24 cellular contexts compared by ENCODE assay signal in genomic region chr1:236536540-236536939, GRCh38. TPM values are rescaled to one million over a fixed set of nuclear protein-coding genes. Genes with fewer than 3 reads are reported as not detected.
DNase-seq lines count a peak whose midpoint lies in the region; ATAC-seq and TF ChIP-seq lines count a peak whose summit lies in the region.
"Had no signal": no experiment of that assay in that cellular context is flagged by ENCODE, and none has a peak within 500 bp of the region (broad histone marks: within the 10 kb centered on the region; RNA-seq: fewer than 3 reads in every experiment).

No MANE protein-coding gene starts in this region.

- H3K27me3 ChIP-seq in upper lobe of right lung: no peaks in the 10 kb centered on the region
- H3K27me3 ChIP-seq: right atrium auricular region, tibial nerve had no signal

- H3K27ac ChIP-seq in upper lobe of right lung: no peak overlapping the region
- H3K27ac ChIP-seq: GM23248, left ventricle myocardium inferior, right atrium auricular region, tibial nerve had no signal

- peak overlapping the region; percentile 22 for H3K27ac Mint-ChIP-seq in activated naive CD8-positive, alpha-beta T cell
- H3K27ac Mint-ChIP-seq in activated naive CD8-positive, alpha-beta T cell treated with anti-CD3 and anti-CD28 coated beads for 36 hours: no peak overlapping the region
- H3K27ac Mint-ChIP-seq in activated T-helper 17 cell treated with anti-CD3 and anti-CD28 coated beads, Interleukin-2, amount 50 U/mL, for 72 hours: peak overlapping the region; percentile 73
- H3K27ac Mint-ChIP-seq: activated CD8-positive, alpha-beta T cell treated with anti-CD3 and anti-CD28 coated beads for 36 hours; stimulated activated naive CD8-positive, alpha-beta T cell treated with anti-CD3 and anti-CD28 coated beads, Interleukin-15, Interleukin-2, amounts not matched to agents 100 ng/mL and 50 ng/mL, for 24 hours had no signal

- no peak for TF ChIP-seq CTCF in upper lobe of right lung (IDR thresholded peaks at IDR 0.05)

- H3K9me3 Mint-ChIP-seq in activated naive CD8-positive, alpha-beta T cell (ENCODE audit: low read depth): no peaks in the 10 kb centered on the region
- H3K9me3 Mint-ChIP-seq in activated naive CD8-positive, alpha-beta T cell treated with anti-CD3 and anti-CD28 coated beads for 36 hours: no peaks in the 10 kb centered on the region
- H3K9me3 Mint-ChIP-seq in activated T-helper 17 cell treated with anti-CD3 and anti-CD28 coated beads, Interleukin-2, amount 50 U/mL, for 72 hours: no peaks in the 10 kb centered on the region
- H3K9me3 Mint-ChIP-seq: activated CD8-positive, alpha-beta T cell treated with anti-CD3 and anti-CD28 coated beads for 36 hours; CD8-positive, alpha-beta memory T cell; mesothelial cell of epicardium; naive thymus-derived CD8-positive, alpha-beta T cell; stimulated activated naive CD8-positive, alpha-beta T cell treated with anti-CD3 and anti-CD28 coated beads, Interleukin-15, Interleukin-2, amounts not matched to agents 100 ng/mL and 50 ng/mL, for 24 hours had no signal

- ATAC-seq in activated T-helper 17 cell treated with anti-CD3 and anti-CD28 coated beads, Interleukin-2, amount 50 U/mL, for 72 hours (replicated peaks): no peak
- ATAC-seq in upper lobe of right lung (peak; percentile 22), HG02588 (IDR thresholded peaks at IDR 0.05; ENCODE audit: unreplicated experiment) (no peak), HG03520 (IDR thresholded peaks at IDR 0.05; ENCODE audit: unreplicated experiment) (no peak)
- ATAC-seq: activated CD8-positive, alpha-beta T cell treated with anti-CD3 and anti-CD28 coated beads for 36 hours; naive thymus-derived CD8-positive, alpha-beta T cell had no signal

- no peaks in the 10 kb centered on the region for H3K9me3 ChIP-seq in upper lobe of right lung
- H3K9me3 ChIP-seq: left ventricle myocardium inferior, right atrium auricular region, tibial nerve had no signal

- H3K4me1 ChIP-seq in upper lobe of right lung: peaks cover 6% of the 10 kb centered on the region

- H3K4me1 Mint-ChIP-seq in activated naive CD8-positive, alpha-beta T cell (ENCODE audit: low read depth): peaks cover 33% of the 10 kb centered on the region
- peaks cover 25% of the 10 kb centered on the region for H3K4me1 Mint-ChIP-seq in activated naive CD8-positive, alpha-beta T cell treated with anti-CD3 and anti-CD28 coated beads for 36 hours
- peaks cover 33% of the 10 kb centered on the region for H3K4me1 Mint-ChIP-seq in activated T-helper 17 cell treated with anti-CD3 and anti-CD28 coated beads, Interleukin-2, amount 50 U/mL, for 72 hours

- H3K36me3 ChIP-seq in upper lobe of right lung: peaks cover 60% of the 10 kb centered on the region

- H3K36me3 Mint-ChIP-seq in activated naive CD8-positive, alpha-beta T cell: peaks cover 7% of the 10 kb centered on the region
- H3K36me3 Mint-ChIP-seq in activated naive CD8-positive, alpha-beta T cell treated with anti-CD3 and anti-CD28 coated beads for 36 hours: peaks cover 25% of the 10 kb centered on the region
- peaks cover 96% of the 10 kb centered on the region for H3K36me3 Mint-ChIP-seq in activated T-helper 17 cell treated with anti-CD3 and anti-CD28 coated beads, Interleukin-2, amount 50 U/mL, for 72 hours (ENCODE audit: low read depth)

- no peak for DNase-seq in activated naive CD8-positive, alpha-beta T cell treated with anti-CD3 and anti-CD28 coated beads for 36 hours
- DNase-seq in NCI-H1694 (lab: John Stamatoyannopoulos, UW): peak; percentile 5
- DNase-seq in upper lobe of right lung: no peak
- DNase-seq in cortex of kidney (lab: John Stamatoyannopoulos, UW): no peak
- DNase-seq: activated CD4-positive, CD25-positive, alpha-beta regulatory T cell; activated CD8-positive, alpha-beta T cell treated with anti-CD3 and anti-CD28 coated beads for 36 hours; activated naive CD4-positive, alpha-beta T cell; caudate nucleus; CD8-positive, alpha-beta memory T cell; DND-41; foreskin fibroblast; GM23248; left ventricle myocardium inferior; NCI-H1105; stimulated activated CD4-positive, alpha-beta T cell treated with anti-CD3 and anti-CD28 coated beads, Interleukin-4, amount 100 ng/mL, for 24 hours had no signal

- no peak overlapping the region for H3K4me3 Mint-ChIP-seq in activated naive CD8-positive, alpha-beta T cell
- no peak overlapping the region for H3K4me3 Mint-ChIP-seq in activated naive CD8-positive, alpha-beta T cell treated with anti-CD3 and anti-CD28 coated beads for 36 hours
- no peak overlapping the region for H3K4me3 Mint-ChIP-seq in activated T-helper 17 cell treated with anti-CD3 and anti-CD28 coated beads, Interleukin-2, amount 50 U/mL, for 72 hours
- H3K4me3 Mint-ChIP-seq: activated CD8-positive, alpha-beta T cell treated with anti-CD3 and anti-CD28 coated beads for 36 hours; CD8-positive, alpha-beta memory T cell; mesothelial cell of epicardium; naive thymus-derived CD8-positive, alpha-beta T cell; stimulated activated naive CD8-positive, alpha-beta T cell treated with anti-CD3 and anti-CD28 coated beads, Interleukin-15, Interleukin-2, amounts not matched to agents 100 ng/mL and 50 ng/mL, for 24 hours had no signal

- H3K4me3 ChIP-seq in upper lobe of right lung: no peak overlapping the region
- H3K4me3 ChIP-seq: GM23248, left ventricle myocardium inferior, right atrium auricular region, tibial nerve had no signal

- no peaks in the 10 kb centered on the region for H3K27me3 Mint-ChIP-seq in activated naive CD8-positive, alpha-beta T cell
- no peaks in the 10 kb centered on the region for H3K27me3 Mint-ChIP-seq in activated naive CD8-positive, alpha-beta T cell treated with anti-CD3 and anti-CD28 coated beads for 36 hours
- H3K27me3 Mint-ChIP-seq in activated T-helper 17 cell treated with anti-CD3 and anti-CD28 coated beads, Interleukin-2, amount 50 U/mL, for 72 hours: no peaks in the 10 kb centered on the region
- H3K27me3 Mint-ChIP-seq: activated CD8-positive, alpha-beta T cell treated with anti-CD3 and anti-CD28 coated beads for 36 hours; CD8-positive, alpha-beta memory T cell; naive thymus-derived CD8-positive, alpha-beta T cell; stimulated activated naive CD8-positive, alpha-beta T cell treated with anti-CD3 and anti-CD28 coated beads, Interleukin-15, Interleukin-2, amounts not matched to agents 100 ng/mL and 50 ng/mL, for 24 hours had no signal

- intact Hi-C loops in upper lobe of right lung (cut with DNase I): no loop called here

RNA-seq across cellular contexts. Expression of gene LGALS8, which starts 12.8 kb away (rescaled TPM):
- 10 to 100 TPM; 69.0 to 76.6 TPM for total RNA-seq in activated naive CD8-positive, alpha-beta T cell treated with anti-CD3 and anti-CD28 coated beads for 36 hours
- total RNA-seq in activated T-helper 17 cell treated with anti-CD3 and anti-CD28 coated beads, Interleukin-2, amount 50 U/mL, for 72 hours: 100 to 1,000 TPM; 114 to 253 TPM
- 81.7 TPM for total RNA-seq in upper lobe of right lung
